Comparison of ENCODE assay signal across 8 cellular contexts in the genomic region with DNA sequence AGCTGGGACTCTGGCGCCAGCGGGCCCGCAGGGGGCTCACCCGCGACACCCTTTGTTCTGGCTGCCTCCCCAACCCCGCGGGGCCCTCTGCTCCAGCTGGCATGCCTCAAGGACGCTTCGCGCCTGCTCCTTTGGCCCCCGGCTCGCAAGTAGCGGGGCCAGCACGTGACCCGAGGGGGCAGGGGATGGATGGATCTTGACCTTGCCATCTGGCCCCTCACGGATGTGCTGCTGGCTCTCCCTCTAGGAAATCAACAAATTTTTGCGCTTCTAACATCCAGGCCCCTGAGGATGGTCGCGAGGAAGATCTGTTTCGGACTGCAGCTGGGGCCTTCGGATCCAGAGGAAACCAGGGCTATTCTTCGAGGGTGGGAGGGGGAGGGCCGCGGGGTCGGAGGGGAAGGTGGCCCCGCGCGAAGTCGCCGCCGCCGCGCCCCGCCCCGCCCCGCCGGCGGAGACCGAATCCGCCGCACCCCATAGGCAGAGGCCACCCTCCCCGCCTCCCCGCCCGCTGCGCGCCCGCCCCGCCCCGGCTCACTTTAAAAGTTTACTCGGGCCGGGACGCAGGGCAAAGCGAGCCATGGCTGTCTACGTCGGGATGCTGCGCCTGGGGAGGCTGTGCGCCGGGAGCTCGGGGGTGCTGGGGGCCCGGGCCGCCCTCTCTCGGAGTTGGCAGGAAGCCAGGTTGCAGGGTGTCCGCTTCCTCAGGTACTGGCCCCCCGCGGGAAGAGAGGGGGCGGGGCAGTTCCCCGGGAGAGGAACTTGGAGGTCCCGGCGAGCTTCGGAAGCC. TPM values are rescaled to one million over a fixed set of nuclear protein-coding genes. Genes with fewer than 3 reads are reported as not detected.
A peak's percentile ranks its signal among the peaks of the same experiment; 100 is the strongest.
DNase-seq lines count a peak whose midpoint lies in the region; ATAC-seq and TF ChIP-seq lines count a peak whose summit lies in the region.

A gene with protein sequence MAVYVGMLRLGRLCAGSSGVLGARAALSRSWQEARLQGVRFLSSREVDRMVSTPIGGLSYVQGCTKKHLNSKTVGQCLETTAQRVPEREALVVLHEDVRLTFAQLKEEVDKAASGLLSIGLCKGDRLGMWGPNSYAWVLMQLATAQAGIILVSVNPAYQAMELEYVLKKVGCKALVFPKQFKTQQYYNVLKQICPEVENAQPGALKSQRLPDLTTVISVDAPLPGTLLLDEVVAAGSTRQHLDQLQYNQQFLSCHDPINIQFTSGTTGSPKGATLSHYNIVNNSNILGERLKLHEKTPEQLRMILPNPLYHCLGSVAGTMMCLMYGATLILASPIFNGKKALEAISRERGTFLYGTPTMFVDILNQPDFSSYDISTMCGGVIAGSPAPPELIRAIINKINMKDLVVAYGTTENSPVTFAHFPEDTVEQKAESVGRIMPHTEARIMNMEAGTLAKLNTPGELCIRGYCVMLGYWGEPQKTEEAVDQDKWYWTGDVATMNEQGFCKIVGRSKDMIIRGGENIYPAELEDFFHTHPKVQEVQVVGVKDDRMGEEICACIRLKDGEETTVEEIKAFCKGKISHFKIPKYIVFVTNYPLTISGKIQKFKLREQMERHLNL (plus strand): TSS at position 537 of the 790 bp plus-strand sequence. CDS start 44 bp downstream, at position 581.

- peaks cover 36% of the 10 kb centered on the region for H3K4me1 Mint-ChIP-seq in osteocyte (ENCODE audit: unreplicated experiment)

- no peaks in the 10 kb centered on the region for H3K36me3 ChIP-seq in testis (ENCODE audit: low read depth, missing control alignments)

- TF ChIP-seq POLR2A in Raji (IDR thresholded peaks at IDR 0.05; ENCODE audit: insufficient read depth, low read depth, low read length) (peak; percentile 61; the same call in 1 of the 2 replicates), testis (IDR thresholded peaks at IDR 0.05) (no peak)

- in situ Hi-C loops in GM13977 (cut with MboI; ENCODE audit: low pct_unique_long_range_greater_than_20kb, low sequenced_read_pairs, unreplicated experiment) = no loop called here

- ATAC-seq in HG03045 (IDR thresholded peaks at IDR 0.05; ENCODE audit: unreplicated experiment) = peak; percentile 61
- no peak for ATAC-seq in HG03565 (IDR thresholded peaks at IDR 0.05; ENCODE audit: unreplicated experiment)

- H3K27me3 Mint-ChIP-seq in osteocyte (ENCODE audit: unreplicated experiment) = no peaks in the 10 kb centered on the region

- peak within 1 kb of the TSS; percentile 73 to 82 for H3K27ac ChIP-seq in testis

- peak; percentile 89 for DNase-seq in GM13977 (ENCODE audit: low spot score)
- DNase-seq in activated gamma-delta T cell (lab: John Stamatoyannopoulos, UW) = peak; percentile 65
- peak; percentile 89 for DNase-seq in germinal center (ENCODE audit: low spot score)
- no peak for DNase-seq in osteocyte (ENCODE audit: extremely low spot score, unreplicated experiment)
- DNase-seq in testis = peak; percentile 79

- no peaks in the 10 kb centered on the region for H3K36me3 Mint-ChIP-seq in osteocyte (ENCODE audit: unreplicated experiment)

- peak within 1 kb of the TSS; percentile 76 for H3K4me3 Mint-ChIP-seq in osteocyte (ENCODE audit: unreplicated experiment)

- H3K4me3 ChIP-seq in testis = peak within 1 kb of the TSS; percentile 56 to 72

- TF ChIP-seq CTCF in GM13977 (IDR thresholded peaks at IDR 0.05; ENCODE audit: extremely low read depth, insufficient read depth, missing control alignments) (no peak), osteocyte (IDR thresholded peaks at IDR 0.05) (no peak), testis (IDR thresholded peaks at IDR 0.05) (no peak)

- 0 to 1% methylated on average over 20 to 60 of the region's 70 CpGs for WGBS in testis, 2 donors

- peaks cover 25% of the 10 kb centered on the region for H3K4me1 ChIP-seq in testis

- H3K27ac Mint-ChIP-seq in osteocyte (ENCODE audit: unreplicated experiment) = peak within 1 kb of the TSS; percentile 83

- no peaks in the 10 kb centered on the region for H3K9me3 ChIP-seq in testis

- intact Hi-C loops in testis (cut with DNase I; ENCODE audit: low total_unique reads) = no loop called here

- H3K9me3 Mint-ChIP-seq in osteocyte (ENCODE audit: unreplicated experiment) = no peaks in the 10 kb centered on the region

- no peaks in the 10 kb centered on the region for H3K27me3 ChIP-seq in testis

RNA-seq across cellular contexts. Expression of the gene that starts here (rescaled TPM):
- total RNA-seq in osteocyte (25.4 and 28.1 TPM in 2 replicates), testis (10 to 100 TPM; 39.4 to 60.1 TPM)
- 37.7 TPM for polyA plus RNA-seq in testis (ENCODE audit: insufficient read depth, low read depth, low replicate concordance)
